In genomic region chr18:59847491-59847846, GRCh38 we compare ENCODE assay signal across 8 cellular contexts. TPM values are rescaled to one million over a fixed set of nuclear protein-coding genes. Genes with fewer than 3 reads are reported as not detected.
DNase-seq lines count a peak whose midpoint lies in the region; ATAC-seq and TF ChIP-seq lines count a peak whose summit lies in the region.
"Not testable (repeated sequence)": the region's sequence is repeated elsewhere in the genome, so short reads cannot be mapped to it uniquely, and the experiment has no call there.

No MANE protein-coding gene starts in this region.

- H3K4me1 ChIP-seq in SJSA1 (replicated peaks): peaks cover 27% of the 10 kb centered on the region
- H3K4me1 ChIP-seq in trophoblast cell (ENCODE audit: control insufficient read depth in 1 of 2, insufficient read depth in 2 of 2, low read length in 2 of 2): not testable (repeated sequence)

- H3K4me1 Mint-ChIP-seq in activated naive CD4-positive, alpha-beta T cell treated with anti-CD3 and anti-CD28 coated beads, Interleukin-2, amount 50 U/mL, for 24 hours: not testable (repeated sequence)

- H2AFZ ChIP-seq in trophoblast cell (ENCODE audit: insufficient read depth, low read length, poor library complexity): not testable (repeated sequence)

- not testable (repeated sequence) for H3K79me2 ChIP-seq in trophoblast cell (ENCODE audit: control insufficient read depth, insufficient read depth, low read length, poor library complexity)

- not testable (repeated sequence) for H2BK12ac ChIP-seq in trophoblast cell (ENCODE audit: low read length)

- not testable (repeated sequence) for H3K27me3 ChIP-seq in SJSA1 (replicated peaks); trophoblast cell (ENCODE audit: insufficient read depth, low read length)

- H3K27ac ChIP-seq in SJSA1: peak overlapping the region; percentile 56
- not testable (repeated sequence) for H3K27ac ChIP-seq in trophoblast cell (ENCODE audit: low read depth, low read length)

- not testable (repeated sequence) for H3K9me3 Mint-ChIP-seq in activated naive CD4-positive, alpha-beta T cell treated with anti-CD3 and anti-CD28 coated beads, Interleukin-2, amount 50 U/mL, for 24 hours

- not testable (repeated sequence) for H3K18ac ChIP-seq in trophoblast cell (ENCODE audit: low read length)

- peak overlapping the region; percentile 57 for H2BK5ac ChIP-seq in trophoblast cell (ENCODE audit: low read depth, low read length, poor library complexity)

- not testable (repeated sequence) for DNase-seq in SJSA1 (ENCODE audit: low read depth in 1 of 2, low spot score in 2 of 2); trophoblast cell

- H3K9me3 ChIP-seq in SJSA1 (replicated peaks); trophoblast cell (ENCODE audit: insufficient read depth, low read depth, low read length): not testable (repeated sequence)

- peak overlapping the region; percentile 73 for H3K27ac Mint-ChIP-seq in activated naive CD4-positive, alpha-beta T cell treated with anti-CD3 and anti-CD28 coated beads, Interleukin-2, amount 50 U/mL, for 24 hours

- H2BK120ac ChIP-seq in trophoblast cell (ENCODE audit: insufficient read depth, low read length, poor library complexity): peak overlapping the region; percentile 58

- not testable (repeated sequence) for H3K79me1 ChIP-seq in trophoblast cell (ENCODE audit: low read length)

- no CpG with 5 or more reads among the region's 5 CpGs for WGBS in trophoblast cell (ENCODE audit: extremely low coverage, insufficient coverage, insufficient read length)

- ATAC-seq in GM18505 (IDR thresholded peaks at IDR 0.05; ENCODE audit: unreplicated experiment) (peak; percentile 10), GM19395 (IDR thresholded peaks at IDR 0.05; ENCODE audit: unreplicated experiment) (peak; percentile 38), GM21723 (IDR thresholded peaks at IDR 0.05; ENCODE audit: unreplicated experiment) (peak; percentile 29), HG02938 (IDR thresholded peaks at IDR 0.05; ENCODE audit: unreplicated experiment) (peak; percentile 11), HG03432 (IDR thresholded peaks at IDR 0.05; ENCODE audit: unreplicated experiment) (peak; percentile 34)

- not testable (repeated sequence) for H3K36me3 Mint-ChIP-seq in activated naive CD4-positive, alpha-beta T cell treated with anti-CD3 and anti-CD28 coated beads, Interleukin-2, amount 50 U/mL, for 24 hours

- not testable (repeated sequence) for H3K9ac ChIP-seq in trophoblast cell (ENCODE audit: low read length)

- H4K12ac ChIP-seq in trophoblast cell (ENCODE audit: low read depth, low read length): not testable (repeated sequence)

- not testable (repeated sequence) for H3K4me3 Mint-ChIP-seq in activated naive CD4-positive, alpha-beta T cell treated with anti-CD3 and anti-CD28 coated beads, Interleukin-2, amount 50 U/mL, for 24 hours

- peak overlapping the region; percentile 60 for H3K14ac ChIP-seq in trophoblast cell (ENCODE audit: low read length)

- peak overlapping the region; percentile 70 for H4K91ac ChIP-seq in trophoblast cell (ENCODE audit: low read depth, low read length)

- not testable (repeated sequence) for TF ChIP-seq POLR2A in GM18505 (IDR thresholded peaks at IDR 0.05; ENCODE audit: borderline replicate concordance, extremely low read depth, insufficient read depth, insufficient read length)

- H3K4me2 ChIP-seq in trophoblast cell (ENCODE audit: low read length): not testable (repeated sequence)

- H3K4ac ChIP-seq in trophoblast cell (ENCODE audit: low read depth, low read length): not testable (repeated sequence)

- H3K27me3 Mint-ChIP-seq in activated naive CD4-positive, alpha-beta T cell treated with anti-CD3 and anti-CD28 coated beads, Interleukin-2, amount 50 U/mL, for 24 hours: not testable (repeated sequence)

- H3K36me3 ChIP-seq in SJSA1; trophoblast cell (ENCODE audit: control insufficient read depth in 1 of 2, insufficient read depth in 2 of 2, low read length in 2 of 2): not testable (repeated sequence)

- H3K23ac ChIP-seq in trophoblast cell (ENCODE audit: low read length): not testable (repeated sequence)

- peak overlapping the region; percentile 66 for H4K8ac ChIP-seq in trophoblast cell (ENCODE audit: low read depth, low read length)

- H2AK5ac ChIP-seq in trophoblast cell (ENCODE audit: low read length): not testable (repeated sequence)

- peak overlapping the region; percentile 23 for H3K4me3 ChIP-seq in SJSA1
- H3K4me3 ChIP-seq in trophoblast cell (ENCODE audit: low read depth, low read length): not testable (repeated sequence)

RNA-seq across cellular contexts. Expression of gene PMAIP1, which starts 52.3 kb away (rescaled TPM):
- 24.2 and 31.7 TPM in 2 replicates for total RNA-seq in SJSA1 (2014; rRNA removed; shearing (Covaris generic))
- 10.2 and 10.3 TPM in 2 replicates for polyA plus RNA-seq in trophoblast cell (2013)
